21 cellular contexts compared by ENCODE assay signal in genomic region chr1:9397047-9397446, GRCh38.
DNase-seq lines count a peak whose midpoint lies in the region; ATAC-seq and TF ChIP-seq lines count a peak whose summit lies in the region.
"Had no signal": no experiment of that assay in that cellular context is flagged by ENCODE, and none has a peak within 500 bp of the region (broad histone marks: within the 10 kb centered on the region; RNA-seq: fewer than 3 reads in every experiment).

No MANE protein-coding gene starts in this region.

- H2BK15ac ChIP-seq in mesenchymal stem cell (ENCODE audit: low read depth, poor library complexity, severe bottlenecking), result no peak overlapping the region

- H4K20me1 ChIP-seq in Loucy (ENCODE audit: insufficient read depth, low read length, poor library complexity, severe bottlenecking), result no peaks in the 10 kb centered on the region

- H2BK5ac ChIP-seq in mesenchymal stem cell (ENCODE audit: low read depth, low read length, poor library complexity, severe bottlenecking), result no peak overlapping the region

- no peak overlapping the region for H3K23ac ChIP-seq in mesenchymal stem cell (ENCODE audit: low read length in 2 of 2)

- H3K14ac ChIP-seq in mesenchymal stem cell (ENCODE audit: low read length in 2 of 2), result no peak overlapping the region

- H3K9ac ChIP-seq in Loucy (ENCODE audit: low read depth, low read length, poor library complexity, severe bottlenecking) (peak overlapping the region; percentile 84), mesenchymal stem cell (ENCODE audit: low read length) (no peak overlapping the region)

- H2BK120ac ChIP-seq in mesenchymal stem cell (ENCODE audit: low read depth, low read length), result no peak overlapping the region

- ATAC-seq in GM19455 (IDR thresholded peaks at IDR 0.05; ENCODE audit: unreplicated experiment) (no peak), GM19351 (IDR thresholded peaks at IDR 0.05; ENCODE audit: unreplicated experiment) (no peak)

- no peaks in the 10 kb centered on the region for H3K79me2 ChIP-seq in Loucy (ENCODE audit: insufficient read depth, low read length)

- DNase-seq in caudate nucleus (lab: John Stamatoyannopoulos, UW) (no peak), mesenchymal stem cell (no peak), uterus (no peak), NCI-H1092 treated with DMSO at 0.1 percent for 48 hours (lab: John Stamatoyannopoulos, UW) (no peak), HuH-7.5 (ENCODE audit: low spot score) (no peak)
- DNase-seq: EL; GF-D8; HFFc6; KG1; NCI-H1105; NCI-H146; NCI-H2029; NCI-H226; NCI-H510A treated with DMSO at 0.1 percent for 48 hours; NCI-H774; NK-92 treated with Interleukin-12 subunit alpha and Interleukin-12 subunit beta, amount 100 ng/mL, for 24 hours; SHP77 had no signal

- H2AK5ac ChIP-seq in mesenchymal stem cell (ENCODE audit: low read length, severe bottlenecking), result peak overlapping the region; percentile 78

- no peak overlapping the region for H3K4me2 ChIP-seq in Loucy (ENCODE audit: low read depth, low read length, poor library complexity, severe bottlenecking)
- H3K4me2 ChIP-seq in mesenchymal stem cell (ENCODE audit: low read length, poor library complexity, severe bottlenecking), result no peak overlapping the region

- H3K36me3 ChIP-seq in Loucy (ENCODE audit: insufficient read depth, low read length) (no peaks in the 10 kb centered on the region), mesenchymal stem cell (ENCODE audit: control insufficient read depth in 1 of 2, insufficient read depth in 2 of 2, low read depth in 1 of 2, low read length in 2 of 2) (no peaks in the 10 kb centered on the region), uterus (no peaks in the 10 kb centered on the region)

- TF ChIP-seq CTCF in Loucy (conservative IDR thresholded peaks at IDR 0.05; ENCODE audit: low read length) (no peak), uterus (IDR thresholded peaks at IDR 0.05) (no peak)

- H3K18ac ChIP-seq in mesenchymal stem cell (ENCODE audit: low read depth in 1 of 2, low read length in 2 of 2), result no peak overlapping the region

- H3K27ac ChIP-seq in caudate nucleus (ENCODE audit: low read depth, low read length), result peak overlapping the region; percentile 21
- no peak overlapping the region for H3K27ac ChIP-seq in mesenchymal stem cell (ENCODE audit: low read length, poor library complexity, severe bottlenecking)
- peak overlapping the region; percentile 31 to 32 for H3K27ac ChIP-seq in uterus
- H3K27ac ChIP-seq: C4-2B had no signal

- intact Hi-C loops in uterus (cut with DNase I; ENCODE audit: low total_unique reads), result no loop called here

- H3K4me3 ChIP-seq in Loucy (ENCODE audit: low read length, poor library complexity, severe bottlenecking) (no peak overlapping the region), mesenchymal stem cell (ENCODE audit: insufficient read depth in 1 of 2, low read depth in 1 of 2, low read length in 2 of 2) (no peak overlapping the region), uterus (no peak overlapping the region)

- peak overlapping the region; percentile 12 to 28 for H2BK12ac ChIP-seq in mesenchymal stem cell (ENCODE audit: low read length in 2 of 2)

- H3F3A ChIP-seq in Loucy (ENCODE audit: low read depth), result peaks cover 28% of the 10 kb centered on the region

- H3K9me3 ChIP-seq in Loucy (ENCODE audit: insufficient read depth, low read depth, low read length) (no peaks in the 10 kb centered on the region), mesenchymal stem cell (ENCODE audit: control insufficient read depth, low read length) (peaks cover 8% of the 10 kb centered on the region), uterus (no peaks in the 10 kb centered on the region)

- H3K4me1 ChIP-seq in Loucy (ENCODE audit: insufficient read depth, low read length, poor library complexity, severe bottlenecking), result peaks cover 58% of the 10 kb centered on the region
- peaks cover 39% of the 10 kb centered on the region for H3K4me1 ChIP-seq in mesenchymal stem cell (ENCODE audit: control insufficient read depth, insufficient read depth, low read depth, low read length)
- H3K4me1 ChIP-seq in uterus, result peaks cover 0 to 3% of the 10 kb centered on the region in 2 donors

- peak overlapping the region; percentile 66 for H4K8ac ChIP-seq in mesenchymal stem cell (ENCODE audit: low read length)

- no peaks in the 10 kb centered on the region for H3K79me1 ChIP-seq in mesenchymal stem cell (replicated peaks; ENCODE audit: low read length, poor library complexity, severe bottlenecking)

- TF ChIP-seq POLR2A in uterus (IDR thresholded peaks at IDR 0.05), result no peak

- peak overlapping the region in 1 of 2 experiments; percentile 13 for H3K4ac ChIP-seq in mesenchymal stem cell (ENCODE audit: low read depth in 1 of 2, low read length in 2 of 2)

- WGBS in mesenchymal stem cell, result 93% methylated on average over 6 of the region's 6 CpGs

- H2AFZ ChIP-seq in Loucy (ENCODE audit: low read length) (no peak overlapping the region), mesenchymal stem cell (ENCODE audit: low read depth, low read length) (no peak overlapping the region)

- no peaks in the 10 kb centered on the region for H3K9me2 ChIP-seq in Loucy (replicated peaks; ENCODE audit: low read depth, low read length)

- no peaks in the 10 kb centered on the region for H3K27me3 ChIP-seq in Loucy (ENCODE audit: insufficient read depth, low read length, poor library complexity, severe bottlenecking)
- H3K27me3 ChIP-seq in mesenchymal stem cell (ENCODE audit: control insufficient read depth in 1 of 2, insufficient read depth in 1 of 2, low read length in 2 of 2), result peaks cover 4 to 18% of the 10 kb centered on the region in 2 experiments
- H3K27me3 ChIP-seq in uterus, result no peaks in the 10 kb centered on the region

- peak overlapping the region; percentile 82 for H4K91ac ChIP-seq in mesenchymal stem cell (ENCODE audit: low read length)
